Comparison of ENCODE assay signal across 8 cellular contexts in genomic region chr19:4379383-4380253, GRCh38. TPM values are rescaled to one million over a fixed set of nuclear protein-coding genes. Genes with fewer than 3 reads are reported as not detected.
DNase-seq lines count a peak whose midpoint lies in the region; ATAC-seq and TF ChIP-seq lines count a peak whose summit lies in the region.

No MANE protein-coding gene starts in this region.

- CTCF ChIA-PET in WTC11 (lab: Charles Lee), result interaction anchor here (0.9 kb wide), 1 partner anchor 20 kb away, joined by 3 read pairs; the partner anchor contains the start of gene SH3GL1

- no peaks in the 10 kb centered on the region for H3K27me3 Mint-ChIP-seq in WTC11 (ENCODE audit: low read depth)

- H3K4me1 ChIP-seq in heart right ventricle, result peaks cover 42 to 63% (median 57%) of the 10 kb centered on the region in 9 donors

- no peaks in the 10 kb centered on the region for H3K9me3 Mint-ChIP-seq in WTC11

- H3K4me3 Mint-ChIP-seq in WTC11, result no peak overlapping the region

- peaks cover 0 to 23% (median 0%) of the 10 kb centered on the region in 9 donors for H3K36me3 ChIP-seq in heart right ventricle

- H3K4me1 Mint-ChIP-seq in WTC11, result peaks cover 45% of the 10 kb centered on the region

- POLR2A ChIA-PET in WTC11 (lab: Charles Lee), result no interaction called here

- H3K27ac Mint-ChIP-seq in WTC11, result peak overlapping the region; percentile 89

- peak; percentile 75 for DNase-seq in activated effector memory CD4-positive, alpha-beta T cell treated with anti-CD3 and anti-CD28 coated beads, Interleukin-2, amount 50 U/mL, for 16 hours
- no peak for DNase-seq in activated effector memory CD4-positive, alpha-beta T cell treated with Interleukin-2 at 50 U/mL for 16 hours
- DNase-seq in WTC11 (ENCODE audit: low spot score) (no peak), heart right ventricle (no peak), islet precursor cell (no peak), GF-D8 (lab: John Stamatoyannopoulos, UW) (no peak)
- DNase-seq in stimulated activated CD4-positive, alpha-beta T cell treated with anti-CD3 and anti-CD28 coated beads, Interleukin-4, amount 100 ng/mL, for 1 hour, result peak; percentile 41

- intact Hi-C loops in heart right ventricle (cut with DNase I), result no loop called here

- H3K27ac ChIP-seq in heart right ventricle, result peak overlapping the region; percentile 51 to 85 (median 80)

- H3K9me3 ChIP-seq in heart right ventricle, result no peaks in the 10 kb centered on the region

- ATAC-seq in WTC11, result no peak
- ATAC-seq in heart right ventricle, result peak in 5 of 8 donors; percentile 11 to 35 (median 15)
- no peak for ATAC-seq in GM21390 (IDR thresholded peaks at IDR 0.05; ENCODE audit: unreplicated experiment)

- no peak for TF ChIP-seq CTCF in WTC11 (IDR thresholded peaks at IDR 0.05)
- no peak for TF ChIP-seq CTCF in heart right ventricle (IDR thresholded peaks at IDR 0.05)

- no peaks in the 10 kb centered on the region for H3K27me3 ChIP-seq in heart right ventricle

- WGBS in heart right ventricle, 2 donors, result 57 to 64% methylated on average over 19 of the region's 20 CpGs

- no peaks in the 10 kb centered on the region for H3K36me3 Mint-ChIP-seq in WTC11

- peak overlapping the region in 2 of 10 donors; percentile 16 to 24 for H3K4me3 ChIP-seq in heart right ventricle

TF ChIP-seq in WTC11, 78 proteins besides CTCF, POLR2A, EP300 and RAD21 (continues in another document):
- no peak for TF ChIP-seq JAZF1 (CRISPR knock-in tag; IDR thresholded peaks at IDR 0.05)
- no peak for TF ChIP-seq ATF3 (CRISPR knock-in tag; conservative IDR thresholded peaks at IDR 0.05)
- TF ChIP-seq USF2 (CRISPR knock-in tag; IDR thresholded peaks at IDR 0.05), result no peak
- TF ChIP-seq ZBTB43 (CRISPR knock-in tag; IDR thresholded peaks at IDR 0.05), result no peak
- TF ChIP-seq MYBL2 (CRISPR knock-in tag; IDR thresholded peaks at IDR 0.05), result no peak
- TF ChIP-seq PREB (CRISPR knock-in tag; IDR thresholded peaks at IDR 0.05; ENCODE audit: borderline replicate concordance), result no peak
- no peak for TF ChIP-seq TEAD4 (CRISPR knock-in tag; IDR thresholded peaks at IDR 0.05)
- TF ChIP-seq ZNF281 (CRISPR knock-in tag; IDR thresholded peaks at IDR 0.05), result no peak
- TF ChIP-seq AFF4 (CRISPR knock-in tag; IDR thresholded peaks at IDR 0.05; ENCODE audit: borderline replicate concordance), result no peak
- no peak for TF ChIP-seq ZNF219 (CRISPR knock-in tag; IDR thresholded peaks at IDR 0.05; ENCODE audit: borderline replicate concordance)
- no peak for TF ChIP-seq NFE2L1 (CRISPR knock-in tag; IDR thresholded peaks at IDR 0.05)
- no peak for TF ChIP-seq GRHL2 (CRISPR knock-in tag; IDR thresholded peaks at IDR 0.05; ENCODE audit: insufficient replicate concordance, severe bottlenecking)

RNA-seq across cellular contexts. Expression of gene SH3GL1, which starts 20.7 kb away (rescaled TPM):
- total RNA-seq in WTC11 (2021) (89.4 to 109 TPM (median 89.7 TPM) in 3 replicates), heart right ventricle (10 to 100 TPM; 13.1 to 33.4 (median 17.6) TPM)
- 10 to 100 TPM; 20.1 to 41.8 TPM for polyA plus RNA-seq in heart right ventricle

RNA-seq across cellular contexts. Expression of gene CHAF1A, which starts 22.8 kb away (rescaled TPM):
- total RNA-seq in WTC11 (2021), result 126 to 161 TPM (median 137 TPM) in 3 replicates
- total RNA-seq in heart right ventricle, result 1 to 10 TPM; 4.5 to 8.7 (median 6.6) TPM
- 1 to 10 TPM; 4.2 to 4.4 TPM for polyA plus RNA-seq in heart right ventricle

RNA-seq across cellular contexts. Expression of gene MPND, which starts 36.3 kb away (rescaled TPM):
- total RNA-seq in WTC11 (2021), result 28.3 to 37.7 TPM (median 37.4 TPM) in 3 replicates
- 10 to 100 TPM; 18.7 to 26.6 (median 20.9) TPM for total RNA-seq in heart right ventricle
- 10 to 100 TPM; 15.2 to 25.2 TPM for polyA plus RNA-seq in heart right ventricle

RNA-seq across cellular contexts. Expression of gene STAP2, which starts 41.0 kb away (rescaled TPM):
- total RNA-seq in WTC11 (2021) (18.2 to 21.1 TPM (median 20.2 TPM) in 3 replicates), heart right ventricle (1 to 10 TPM in 9 of 10 donors, under 1 TPM in 1; 0.56 to 9.1 (median 2.6) TPM)
- 1 to 10 TPM; 2.1 to 2.2 TPM for polyA plus RNA-seq in heart right ventricle

Comparison
In these comparisons a context has a peak if more than half of its experiments do, and no peak if none do; other contexts are left out.
1. DNase-seq: peak in activated effector memory CD4-positive, alpha-beta T cell treated with anti-CD3 and anti-CD28 coated beads, Interleukin-2, amount 50 U/mL, for 16 hours (single experiment) and stimulated activated CD4-positive, alpha-beta T cell treated with anti-CD3 and anti-CD28 coated beads, Interleukin-4, amount 100 ng/mL, for 1 hour (single experiment); none in activated effector memory CD4-positive, alpha-beta T cell treated with Interleukin-2 at 50 U/mL for 16 hours (single experiment), WTC11 (single experiment), heart right ventricle (0 of 2), islet precursor cell (single experiment) and GF-D8 (single experiment).
2. ATAC-seq: peak in heart right ventricle (5 of 8); none in WTC11 (single experiment) and GM21390 (single experiment).
3. RNA of gene CHAF1A, which starts 22.8 kb away (total RNA-seq): 126 to 161 TPM in WTC11; 4.5 to 8.7 TPM in heart right ventricle; every median in the first group is over 10 times any median in the second.